In the genomic region with DNA sequence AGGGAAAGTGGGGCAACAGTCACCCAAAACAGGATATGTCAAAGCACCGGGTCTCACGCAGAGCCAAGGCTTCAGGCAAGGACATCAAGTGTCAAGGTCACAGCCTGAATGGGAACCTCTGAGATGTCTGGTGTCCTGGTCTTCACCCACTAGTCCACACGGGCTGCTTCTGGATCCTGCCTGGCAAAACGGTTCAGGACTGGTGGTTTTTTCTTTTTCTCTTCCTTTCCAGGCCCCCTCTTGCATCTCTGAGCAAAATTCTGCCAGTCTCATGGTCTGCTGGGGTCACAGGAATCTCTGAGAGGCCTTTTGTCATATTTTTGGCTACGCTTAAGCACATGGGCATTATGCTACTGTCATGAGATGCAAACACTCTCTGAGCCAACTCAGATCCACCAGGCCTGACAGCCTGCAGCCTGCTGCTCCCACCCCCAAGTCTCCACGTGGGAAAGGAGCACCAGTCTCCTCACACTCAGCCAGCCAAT, we compare ENCODE assay signal across 15 cellular contexts.
DNase-seq lines count a peak whose midpoint lies in the region; ATAC-seq, FAIRE-seq and TF ChIP-seq lines count a peak whose summit lies in the region.
"Had no signal": no experiment of that assay in that cellular context is flagged by ENCODE, and none has a peak within 500 bp of the region (broad histone marks: within the 10 kb centered on the region; RNA-seq: fewer than 3 reads in every experiment).

No MANE protein-coding gene starts in this region.

- H3K18ac ChIP-seq in IMR-90 (ENCODE audit: low read depth, low read length), result peak overlapping the region; percentile 15; the same call in 1 of the 2 replicates

- H3K9me3 ChIP-seq in IMR-90 (ENCODE audit: control insufficient read depth, insufficient read depth, low read length) (no peaks in the 10 kb centered on the region), keratinocyte (ENCODE audit: control insufficient read depth, low read depth, low read length) (no peaks in the 10 kb centered on the region)
- H3K9me3 ChIP-seq: BLaER1 treated with 17β-estradiol and CSF1 and Interleukin-3, amounts not matched to agents 10 nM and 100 nM had no signal

- H3K9me3 Mint-ChIP-seq in stimulated activated memory B cell treated with anti-CD40 and anti-IgM and Interleukin-4, amounts not matched to agents 10 μg/mL and 1 μg/mL and 100 μg/mL, for 72 hours, result no peaks in the 10 kb centered on the region
- H3K9me3 Mint-ChIP-seq in activated CD4-positive, alpha-beta T cell treated with anti-CD3 and anti-CD28 coated beads, Interleukin-2, amount 10 ng/mL, durations not matched to agents 24 days and 14 days, result no peaks in the 10 kb centered on the region
- H3K9me3 Mint-ChIP-seq: activated naive CD4-positive, alpha-beta T cell treated with anti-CD3 and anti-CD28 coated beads, Interleukin-2, amount 50 U/mL, for 24 hours had no signal

- peak overlapping the region; percentile 54; the same call in 1 of the 2 replicates for H2AK5ac ChIP-seq in IMR-90 (ENCODE audit: low read depth, low read length)

- peak overlapping the region; percentile 49 for H2BK20ac ChIP-seq in IMR-90 (ENCODE audit: low read depth, low read length)

- H3K56ac ChIP-seq in IMR-90 (ENCODE audit: extremely low read depth, insufficient read depth, low read length), result no peak overlapping the region

- no peaks in the 10 kb centered on the region for H3K4me1 Mint-ChIP-seq in stimulated activated memory B cell treated with anti-CD40 and anti-IgM and Interleukin-4, amounts not matched to agents 10 μg/mL and 1 μg/mL and 100 μg/mL, for 72 hours
- no peaks in the 10 kb centered on the region for H3K4me1 Mint-ChIP-seq in activated CD4-positive, alpha-beta T cell treated with anti-CD3 and anti-CD28 coated beads, Interleukin-2, amount 10 ng/mL, durations not matched to agents 24 days and 14 days
- H3K4me1 Mint-ChIP-seq: activated naive CD4-positive, alpha-beta T cell treated with anti-CD3 and anti-CD28 coated beads, Interleukin-2, amount 50 U/mL, for 24 hours had no signal

- CTCF ChIA-PET in IMR-90 (lab: Yijun Ruan, JAX), result no interaction called here

- H3K79me1 ChIP-seq in IMR-90 (ENCODE audit: low read depth in 1 of 2, low read length in 2 of 2), result no peaks in the 10 kb centered on the region

- TF ChIP-seq CTCF in IMR-90 (conservative IDR thresholded peaks at IDR 0.05; ENCODE audit: low read depth, low read length) (no peak), choroid plexus epithelial cell (conservative IDR thresholded peaks at IDR 0.05; ENCODE audit: low read depth, low read length) (no peak), keratinocyte (optimal IDR thresholded peaks at IDR 0.05 in 1 of 3, IDR thresholded peaks at IDR 0.05 in 1 of 3, conservative IDR thresholded peaks at IDR 0.05 in 1 of 3; ENCODE audit: extremely low read depth in 1 of 3, insufficient read depth in 2 of 3, low read length in 3 of 3) (no peak)

- peak overlapping the region; percentile 81 for H3K4ac ChIP-seq in IMR-90 (ENCODE audit: low read depth, low read length)

- H2BK15ac ChIP-seq in IMR-90 (ENCODE audit: low read depth, low read length), result peak overlapping the region; percentile 92; the same call in 2 of the 3 replicates

- peak overlapping the region; percentile 20; the same call in 1 of the 2 replicates for H3K23ac ChIP-seq in IMR-90 (ENCODE audit: low read depth, low read length)

- no peak overlapping the region for H4K8ac ChIP-seq in IMR-90 (ENCODE audit: low read depth in 2 of 2, low read length in 2 of 2)

- no peaks in the 10 kb centered on the region for H3K9me1 ChIP-seq in IMR-90 (ENCODE audit: insufficient read depth, low read length)
- H3K9me1 ChIP-seq in keratinocyte (ENCODE audit: control insufficient read depth, extremely low read depth, insufficient read depth, low read length), result no peaks in the 10 kb centered on the region

- DNase-seq in IMR-90 (peak; percentile 13), choroid plexus epithelial cell (ENCODE audit: low read depth) (peak; percentile 48), keratinocyte (ENCODE audit: low read depth, low spot score) (no peak), GM12892 (ENCODE audit: insufficient read length) (no peak)
- no peak for DNase-seq in activated CD4-positive, alpha-beta T cell treated with anti-CD3 and anti-CD28 coated beads, Interleukin-2, amount 10 ng/mL, durations not matched to agents 24 days and 14 days
- DNase-seq: foreskin fibroblast, GF-D8, left colon, NCI-H1417, NCI-H524 had no signal

- no peaks in the 10 kb centered on the region for H3K27me3 Mint-ChIP-seq in stimulated activated memory B cell treated with anti-CD40 and anti-IgM and Interleukin-4, amounts not matched to agents 10 μg/mL and 1 μg/mL and 100 μg/mL, for 72 hours
- H3K27me3 Mint-ChIP-seq in activated CD4-positive, alpha-beta T cell treated with anti-CD3 and anti-CD28 coated beads, Interleukin-2, amount 10 ng/mL, durations not matched to agents 24 days and 14 days, result no peaks in the 10 kb centered on the region
- H3K27me3 Mint-ChIP-seq: activated naive CD4-positive, alpha-beta T cell treated with anti-CD3 and anti-CD28 coated beads, Interleukin-2, amount 50 U/mL, for 24 hours had no signal

- peak overlapping the region; percentile 58; the same call in 1 of the 2 replicates for H4K91ac ChIP-seq in IMR-90 (ENCODE audit: insufficient read depth, low read depth, low read length)

- H3K27ac ChIP-seq in IMR-90 (ENCODE audit: insufficient read depth, low read length) (no peak overlapping the region), keratinocyte (ENCODE audit: control insufficient read depth, insufficient read depth, low read length) (no peak overlapping the region)
- H3K27ac ChIP-seq: BLaER1 treated with 17β-estradiol and CSF1 and Interleukin-3, amounts not matched to agents 10 nM and 100 nM had no signal

- no peak overlapping the region for H3K4me3 ChIP-seq in IMR-90 (ENCODE audit: insufficient read depth, low read depth, low read length)
- H3K4me3 ChIP-seq in choroid plexus epithelial cell (ENCODE audit: low read depth, low read length), result no peak overlapping the region
- H3K4me3 ChIP-seq in keratinocyte (ENCODE audit: control insufficient read depth in 2 of 3, extremely low read depth in 1 of 3, insufficient read depth in 2 of 3, low read depth in 1 of 3, low read length in 3 of 3), result no peak overlapping the region
- H3K4me3 ChIP-seq: BLaER1 treated with 17β-estradiol and CSF1 and Interleukin-3, amounts not matched to agents 10 nM and 100 nM had no signal

- intact Hi-C loops in IMR-90 (cut with micrococcal nuclease), result no loop called here
- intact Hi-C loops in activated CD4-positive, alpha-beta T cell treated with anti-CD3 and anti-CD28 coated beads, Interleukin-2, amount 10 ng/mL, durations not matched to agents 24 days and 14 days (cut with micrococcal nuclease), result no loop called here

- peaks cover 4% of the 10 kb centered on the region for H3K4me1 ChIP-seq in IMR-90 (ENCODE audit: control insufficient read depth, insufficient read depth, low read length)
- H3K4me1 ChIP-seq in keratinocyte (ENCODE audit: control insufficient read depth, extremely low read depth, insufficient read depth, low read length), result no peaks in the 10 kb centered on the region

- H3K36me3 ChIP-seq in IMR-90 (ENCODE audit: control insufficient read depth, insufficient read depth, low read length), result no peaks in the 10 kb centered on the region
- no peaks in the 10 kb centered on the region for H3K36me3 ChIP-seq in keratinocyte (ENCODE audit: control insufficient read depth in 2 of 2, extremely low read depth in 1 of 2, insufficient read depth in 2 of 2, low read length in 2 of 2)
- H3K36me3 ChIP-seq: BLaER1 treated with 17β-estradiol and CSF1 and Interleukin-3, amounts not matched to agents 10 nM and 100 nM had no signal

- TF ChIP-seq POLR2A in IMR-90 (IDR thresholded peaks at IDR 0.05; ENCODE audit: low read depth, low read length) (no peak), GM12892 (IDR thresholded peaks at IDR 0.05; ENCODE audit: low read depth, low read length) (no peak)

- ATAC-seq in IMR-90 (ENCODE audit: low read depth), result no peak
- ATAC-seq in stimulated activated memory B cell treated with anti-CD40 and anti-IgM and Interleukin-4, amounts not matched to agents 10 μg/mL and 1 μg/mL and 100 μg/mL, for 72 hours, result peak; percentile 49
- no peak for ATAC-seq in GM18907 (IDR thresholded peaks at IDR 0.05; ENCODE audit: unreplicated experiment)
- ATAC-seq in GM18867 (IDR thresholded peaks at IDR 0.05; ENCODE audit: unreplicated experiment), result no peak
- ATAC-seq: left colon had no signal

- TF ChIP-seq RAD21 in IMR-90 (IDR thresholded peaks at IDR 0.05; ENCODE audit: low read length), result no peak

- in situ Hi-C loops in IMR-90 (cut with MboI; ENCODE audit: low sequenced_read_pairs), result no loop called here

- no peak overlapping the region for H2AK9ac ChIP-seq in IMR-90 (replicated peaks; ENCODE audit: low read depth, low read length, poor library complexity)

- H4K5ac ChIP-seq in IMR-90 (ENCODE audit: low read depth, low read length), result 0 out of 2 replicates have a peak overlapping the region, but pooled peaks have one; percentile 26

- no TSS peak for BruUV-seq in IMR-90 (replicated peaks; lab: Mats Ljungman, UMichigan)

- H2BK5ac ChIP-seq in IMR-90 (ENCODE audit: low read depth, low read length, poor library complexity, severe bottlenecking), result no peak overlapping the region

- no peak overlapping the region for H3K27ac Mint-ChIP-seq in stimulated activated memory B cell treated with anti-CD40 and anti-IgM and Interleukin-4, amounts not matched to agents 10 μg/mL and 1 μg/mL and 100 μg/mL, for 72 hours
- no peak overlapping the region for H3K27ac Mint-ChIP-seq in activated CD4-positive, alpha-beta T cell treated with anti-CD3 and anti-CD28 coated beads, Interleukin-2, amount 10 ng/mL, durations not matched to agents 24 days and 14 days
- H3K27ac Mint-ChIP-seq: activated naive CD4-positive, alpha-beta T cell treated with anti-CD3 and anti-CD28 coated beads, Interleukin-2, amount 50 U/mL, for 24 hours had no signal

- H3K4me3 Mint-ChIP-seq in stimulated activated memory B cell treated with anti-CD40 and anti-IgM and Interleukin-4, amounts not matched to agents 10 μg/mL and 1 μg/mL and 100 μg/mL, for 72 hours, result no peak overlapping the region
- no peak overlapping the region for H3K4me3 Mint-ChIP-seq in activated CD4-positive, alpha-beta T cell treated with anti-CD3 and anti-CD28 coated beads, Interleukin-2, amount 10 ng/mL, durations not matched to agents 24 days and 14 days
- H3K4me3 Mint-ChIP-seq: activated naive CD4-positive, alpha-beta T cell treated with anti-CD3 and anti-CD28 coated beads, Interleukin-2, amount 50 U/mL, for 24 hours had no signal

- peak overlapping the region; percentile 36 for H2BK120ac ChIP-seq in IMR-90 (ENCODE audit: low read depth, low read length)

- H3K36me3 Mint-ChIP-seq in stimulated activated memory B cell treated with anti-CD40 and anti-IgM and Interleukin-4, amounts not matched to agents 10 μg/mL and 1 μg/mL and 100 μg/mL, for 72 hours, result no peaks in the 10 kb centered on the region
- no peaks in the 10 kb centered on the region for H3K36me3 Mint-ChIP-seq in activated CD4-positive, alpha-beta T cell treated with anti-CD3 and anti-CD28 coated beads, Interleukin-2, amount 10 ng/mL, durations not matched to agents 24 days and 14 days (ENCODE audit: low read depth)
- H3K36me3 Mint-ChIP-seq: activated naive CD4-positive, alpha-beta T cell treated with anti-CD3 and anti-CD28 coated beads, Interleukin-2, amount 50 U/mL, for 24 hours had no signal

- H2AFZ ChIP-seq in IMR-90 (replicated peaks; ENCODE audit: low read length, poor library complexity) (peak overlapping the region; percentile 7), keratinocyte (ENCODE audit: control insufficient read depth, low read length) (peak overlapping the region; percentile 32)

- 95% methylated on average over 3 of the region's 6 CpGs; no CpG with 5 or more reads in 1 of the 2 experiments for WGBS in IMR-90 (ENCODE audit: extremely low coverage in 2 of 2, insufficient read length in 1 of 2), 2 experiments

- dilution Hi-C loops in IMR-90 (cut with HindIII; ENCODE audit: low sequenced_read_pairs, unreplicated experiment), result no loop called here
- dilution Hi-C loops in keratinocyte (cut with MboI; ENCODE audit: extremely low pct_ligation_motif_present, low sequenced_read_pairs), result no loop called here

- H3K14ac ChIP-seq in IMR-90 (replicated peaks; ENCODE audit: low read depth, low read length), result peak overlapping the region; percentile 86

- H3K79me2 ChIP-seq in keratinocyte (ENCODE audit: control insufficient read depth, insufficient read depth, low read length), result no peaks in the 10 kb centered on the region

- H3K9ac ChIP-seq in IMR-90 (ENCODE audit: low read depth, low read length) (no peak overlapping the region), keratinocyte (ENCODE audit: control insufficient read depth, extremely low read depth, insufficient read depth, low read length) (no peak overlapping the region)
- H3K9ac ChIP-seq: BLaER1 treated with 17β-estradiol and CSF1 and Interleukin-3, amounts not matched to agents 10 nM and 100 nM had no signal

- H3K27me3 ChIP-seq in IMR-90 (ENCODE audit: control insufficient read depth, insufficient read depth, low read length) (no peaks in the 10 kb centered on the region), keratinocyte (ENCODE audit: control insufficient read depth, extremely low read depth, insufficient read depth, low read length) (no peaks in the 10 kb centered on the region)
- H3K27me3 ChIP-seq: BLaER1 treated with 17β-estradiol and CSF1 and Interleukin-3, amounts not matched to agents 10 nM and 100 nM had no signal

- POLR2A ChIA-PET in IMR-90 (lab: Charles Lee; ENCODE audit: unreplicated experiment), result no interaction called here

- H4K20me1 ChIP-seq in IMR-90 (ENCODE audit: insufficient read depth, low read length) (no peaks in the 10 kb centered on the region), keratinocyte (ENCODE audit: control insufficient read depth, extremely low read depth, insufficient read depth, low read length) (no peaks in the 10 kb centered on the region)
- H4K20me1 ChIP-seq: BLaER1 treated with 17β-estradiol and CSF1 and Interleukin-3, amounts not matched to agents 10 nM and 100 nM had no signal

- no peak for FAIRE-seq in keratinocyte (lab: Jason Lieb, UNC)
- FAIRE-seq in GM12892 (lab: Jason Lieb, UNC), result no peak

- H3K4me2 ChIP-seq in IMR-90 (ENCODE audit: low read depth, low read length) (no peak overlapping the region), keratinocyte (ENCODE audit: control insufficient read depth, extremely low read depth, insufficient read depth, low read depth, low read length) (no peak overlapping the region)

Comparison
In these comparisons a context has a peak if more than half of its experiments do, and no peak if none do; other contexts are left out.
1. DNase-seq: peak in IMR-90 (single experiment) and choroid plexus epithelial cell (single experiment); none in keratinocyte (single experiment), activated CD4-positive, alpha-beta T cell treated with anti-CD3 and anti-CD28 coated beads, Interleukin-2, amount 10 ng/mL, durations not matched to agents 24 days and 14 days (single experiment) and GM12892 (single experiment).